19 cellular contexts compared by ENCODE assay signal in genomic region chr18:44815108-44815507, GRCh38.
DNase-seq lines count a peak whose midpoint lies in the region; ATAC-seq and TF ChIP-seq lines count a peak whose summit lies in the region.
"Had no signal": no experiment of that assay in that cellular context is flagged by ENCODE, and none has a peak within 500 bp of the region (broad histone marks: within the 10 kb centered on the region; RNA-seq: fewer than 3 reads in every experiment).

No MANE protein-coding gene starts in this region.

- TF ChIP-seq CTCF in glutamatergic neuron (IDR thresholded peaks at IDR 0.05; ENCODE audit: partially characterized antibody, unreplicated experiment) (no peak), nephron progenitor cell (IDR thresholded peaks at IDR 0.05) (no peak), foreskin fibroblast (IDR thresholded peaks at IDR 0.05; ENCODE audit: low read depth, low read length) (no peak)

- H3K27ac Mint-ChIP-seq in glutamatergic neuron (ENCODE audit: unreplicated experiment) (peak overlapping the region; percentile 83), nephron progenitor cell (no peak overlapping the region)
- H3K27ac Mint-ChIP-seq: CD4-positive, CD25-positive, alpha-beta regulatory T cell had no signal

- H3K27me3 ChIP-seq in ectodermal cell (ENCODE audit: control insufficient read depth, insufficient read depth, low read length, poor library complexity, severe bottlenecking), result no peaks in the 10 kb centered on the region
- H3K27me3 ChIP-seq: BE2C had no signal

- H3K4me3 ChIP-seq in ectodermal cell (ENCODE audit: insufficient read depth, low read depth, low read length) (no peak overlapping the region), foreskin fibroblast (ENCODE audit: low read depth in 1 of 2, low read length in 2 of 2) (no peak overlapping the region)
- H3K4me3 ChIP-seq: GM23248, HAP-1, K562 had no signal

- H3K4me3 Mint-ChIP-seq in glutamatergic neuron (ENCODE audit: unreplicated experiment), result no peak overlapping the region
- H3K4me3 Mint-ChIP-seq in nephron progenitor cell, result peak overlapping the region; percentile 14
- H3K4me3 Mint-ChIP-seq: CD4-positive, CD25-positive, alpha-beta regulatory T cell; CD8-positive, alpha-beta memory T cell had no signal

- no peak for DNase-seq in glutamatergic neuron
- no peak for DNase-seq in nephron progenitor cell
- DNase-seq in foreskin fibroblast, result no peak
- DNase-seq: ACHN; BE2C; C1 segment of cervical spinal cord; CD4-positive, CD25-positive, alpha-beta regulatory T cell; CD8-positive, alpha-beta memory T cell; COR-L47; DMS 273 treated with DMSO at 0.1 percent for 48 hours; DMS53; DND-41; EL; GM23248 had no signal

- no peaks in the 10 kb centered on the region for H3K36me3 Mint-ChIP-seq in glutamatergic neuron (ENCODE audit: unreplicated experiment)
- H3K36me3 Mint-ChIP-seq in nephron progenitor cell (ENCODE audit: low read depth), result peaks cover 18% of the 10 kb centered on the region
- H3K36me3 Mint-ChIP-seq: CD4-positive, CD25-positive, alpha-beta regulatory T cell; CD8-positive, alpha-beta memory T cell had no signal

- H3K27ac ChIP-seq in ectodermal cell (ENCODE audit: insufficient read depth, low read depth, low read length, poor library complexity, severe bottlenecking), result peak overlapping the region; percentile 39
- H3K27ac ChIP-seq: GM23248 had no signal

- H3K4me1 Mint-ChIP-seq in glutamatergic neuron (ENCODE audit: low read depth, unreplicated experiment) (peaks cover 45% of the 10 kb centered on the region), nephron progenitor cell (peaks cover 55% of the 10 kb centered on the region)

- no peaks in the 10 kb centered on the region for H3K9me3 ChIP-seq in ectodermal cell (ENCODE audit: control insufficient read depth, low read length)
- H3K9me3 ChIP-seq: BE2C, HAP-1 had no signal

- ATAC-seq in HG03175 (IDR thresholded peaks at IDR 0.05; ENCODE audit: unreplicated experiment) (no peak), GM18517 (IDR thresholded peaks at IDR 0.05; ENCODE audit: unreplicated experiment) (no peak)
- ATAC-seq: K562 had no signal

- H3K27me3 Mint-ChIP-seq in glutamatergic neuron (ENCODE audit: unreplicated experiment) (peaks cover 12% of the 10 kb centered on the region), nephron progenitor cell (ENCODE audit: low read depth, poor library complexity) (peaks cover 7% of the 10 kb centered on the region)
- H3K27me3 Mint-ChIP-seq: CD4-positive, CD25-positive, alpha-beta regulatory T cell; CD8-positive, alpha-beta memory T cell had no signal

- no peaks in the 10 kb centered on the region for H3K36me3 ChIP-seq in ectodermal cell (ENCODE audit: control insufficient read depth, insufficient read depth, low read length)
- H3K36me3 ChIP-seq: BE2C, HAP-1 had no signal

- H3K9me3 Mint-ChIP-seq in glutamatergic neuron (ENCODE audit: unreplicated experiment) (peaks cover 10% of the 10 kb centered on the region), nephron progenitor cell (no peaks in the 10 kb centered on the region)
- H3K9me3 Mint-ChIP-seq: CD8-positive, alpha-beta memory T cell had no signal

- WGBS in ectodermal cell, 2 experiments, result 95 to 96% methylated on average over 6 of the region's 6 CpGs

- peaks cover 34% of the 10 kb centered on the region for H3K4me1 ChIP-seq in ectodermal cell (ENCODE audit: control insufficient read depth, insufficient read depth, low read length)
- H3K4me1 ChIP-seq: BE2C had no signal
